Comparison of ENCODE assay signal across 17 cellular contexts in the genomic region with DNA sequence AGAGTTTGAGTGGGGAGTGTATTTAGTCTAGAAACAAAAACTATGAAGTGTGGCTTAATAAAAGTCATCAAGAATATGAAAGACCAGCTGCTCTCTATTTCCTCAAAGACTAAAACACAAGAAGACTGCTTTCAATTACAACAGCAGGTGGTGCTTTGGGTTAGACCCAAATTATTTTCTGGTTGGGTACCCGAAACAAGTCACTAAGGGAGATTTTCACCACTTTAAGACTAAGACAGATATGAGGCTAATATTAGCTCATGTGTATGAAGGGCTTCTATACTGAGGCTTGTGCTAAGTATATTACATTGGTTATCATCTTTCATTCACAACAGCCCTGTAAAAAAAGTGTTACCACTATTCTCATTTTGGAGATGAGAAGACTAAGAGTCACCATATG. TPM values are rescaled to one million over a fixed set of nuclear protein-coding genes. Genes with fewer than 3 reads are reported as not detected.
DNase-seq lines count a peak whose midpoint lies in the region; ATAC-seq and TF ChIP-seq lines count a peak whose summit lies in the region.
"Had no signal": no experiment of that assay in that cellular context is flagged by ENCODE, and none has a peak within 500 bp of the region (broad histone marks: within the 10 kb centered on the region; RNA-seq: fewer than 3 reads in every experiment).

No MANE protein-coding gene starts in this region.

- no peak overlapping the region for H3K27ac Mint-ChIP-seq in CD4-positive, alpha-beta T cell
- H3K27ac Mint-ChIP-seq in activated T-helper 2 cell treated with anti-CD3 and anti-CD28 coated beads, Interferon-gamma antibody, Interleukin-2, Interleukin-4, amounts not matched to agents 10 μg/mL and 5 μg/mL and 100 μg/mL, durations not matched to agents 14 hours and 24 hours and 36 hours, result no peak overlapping the region
- H3K27ac Mint-ChIP-seq: naive thymus-derived CD8-positive, alpha-beta T cell; T-cell had no signal

- intact Hi-C loops in CD4-positive, alpha-beta T cell (cut with DNase I, micrococcal nuclease), result no loop called here
- intact Hi-C loops in activated T-helper 2 cell treated with anti-CD3 and anti-CD28 coated beads, Interferon-gamma antibody, Interleukin-2, Interleukin-4, amounts not matched to agents 10 μg/mL and 5 μg/mL and 100 μg/mL, durations not matched to agents 14 hours and 24 hours and 36 hours (cut with micrococcal nuclease), result no loop called here

- H3K9me3 ChIP-seq in CD4-positive, alpha-beta T cell (ENCODE audit: control insufficient read depth, low read length), result no peaks in the 10 kb centered on the region
- H3K9me3 ChIP-seq: psoas muscle had no signal

- H3K9me3 Mint-ChIP-seq in CD4-positive, alpha-beta T cell, result no peaks in the 10 kb centered on the region
- no peaks in the 10 kb centered on the region for H3K9me3 Mint-ChIP-seq in activated T-helper 2 cell treated with anti-CD3 and anti-CD28 coated beads, Interferon-gamma antibody, Interleukin-2, Interleukin-4, amounts not matched to agents 10 μg/mL and 5 μg/mL and 100 μg/mL, durations not matched to agents 14 hours and 24 hours and 36 hours
- H3K9me3 Mint-ChIP-seq: T-cell had no signal

- CTCF ChIA-PET in CD4-positive, alpha-beta T cell (lab: Charles Lee), result no interaction called here

- H3K4me3 Mint-ChIP-seq in CD4-positive, alpha-beta T cell, result no peak overlapping the region
- no peak overlapping the region for H3K4me3 Mint-ChIP-seq in activated T-helper 2 cell treated with anti-CD3 and anti-CD28 coated beads, Interferon-gamma antibody, Interleukin-2, Interleukin-4, amounts not matched to agents 10 μg/mL and 5 μg/mL and 100 μg/mL, durations not matched to agents 14 hours and 24 hours and 36 hours (ENCODE audit: low read depth)
- H3K4me3 Mint-ChIP-seq: naive thymus-derived CD8-positive, alpha-beta T cell; T-cell had no signal

- no peaks in the 10 kb centered on the region for H3K36me3 Mint-ChIP-seq in CD4-positive, alpha-beta T cell (ENCODE audit: low read depth)
- H3K36me3 Mint-ChIP-seq in activated T-helper 2 cell treated with anti-CD3 and anti-CD28 coated beads, Interferon-gamma antibody, Interleukin-2, Interleukin-4, amounts not matched to agents 10 μg/mL and 5 μg/mL and 100 μg/mL, durations not matched to agents 14 hours and 24 hours and 36 hours (ENCODE audit: low read depth), result no peaks in the 10 kb centered on the region
- H3K36me3 Mint-ChIP-seq: naive thymus-derived CD8-positive, alpha-beta T cell; T-cell had no signal

- POLR2A ChIA-PET in CD4-positive, alpha-beta T cell (lab: Charles Lee), result no interaction called here

- H3K4me1 Mint-ChIP-seq in CD4-positive, alpha-beta T cell (ENCODE audit: low read depth), result no peaks in the 10 kb centered on the region
- no peaks in the 10 kb centered on the region for H3K4me1 Mint-ChIP-seq in activated T-helper 2 cell treated with anti-CD3 and anti-CD28 coated beads, Interferon-gamma antibody, Interleukin-2, Interleukin-4, amounts not matched to agents 10 μg/mL and 5 μg/mL and 100 μg/mL, durations not matched to agents 14 hours and 24 hours and 36 hours (ENCODE audit: low read depth)
- H3K4me1 Mint-ChIP-seq: naive thymus-derived CD8-positive, alpha-beta T cell; T-cell had no signal

- peaks cover 8% of the 10 kb centered on the region for H3K27me3 Mint-ChIP-seq in CD4-positive, alpha-beta T cell
- peaks cover 4% of the 10 kb centered on the region for H3K27me3 Mint-ChIP-seq in activated T-helper 2 cell treated with anti-CD3 and anti-CD28 coated beads, Interferon-gamma antibody, Interleukin-2, Interleukin-4, amounts not matched to agents 10 μg/mL and 5 μg/mL and 100 μg/mL, durations not matched to agents 14 hours and 24 hours and 36 hours (ENCODE audit: low read depth)

- no peak overlapping the region for H3K27ac ChIP-seq in CD4-positive, alpha-beta T cell (ENCODE audit: low read depth, low read length)
- H3K27ac ChIP-seq: foreskin keratinocyte, psoas muscle, WERI-Rb-1 had no signal

- H3K27me3 ChIP-seq in CD4-positive, alpha-beta T cell (ENCODE audit: control insufficient read depth, insufficient read depth, low read length), result no peaks in the 10 kb centered on the region
- H3K27me3 ChIP-seq: foreskin keratinocyte had no signal

- ATAC-seq in GM18867 (IDR thresholded peaks at IDR 0.05; ENCODE audit: unreplicated experiment) (peak; percentile 97), GM21360 (IDR thresholded peaks at IDR 0.05; ENCODE audit: unreplicated experiment) (peak; percentile 62), HG03159 (IDR thresholded peaks at IDR 0.05; ENCODE audit: unreplicated experiment) (peak; percentile 60), HG03571 (IDR thresholded peaks at IDR 0.05; ENCODE audit: unreplicated experiment) (no peak)
- no peak for ATAC-seq in CD4-positive, alpha-beta T cell (ENCODE audit: poor library complexity)
- ATAC-seq: foreskin keratinocyte; naive thymus-derived CD8-positive, alpha-beta T cell; psoas muscle; T-cell had no signal

- DNase-seq in inferior parietal cortex (ENCODE audit: extremely low spot score), result peak; percentile 10
- DNase-seq in SW 1271 (lab: John Stamatoyannopoulos, UW), result no peak
- DNase-seq in CD4-positive, alpha-beta T cell, result no peak
- DNase-seq in activated T-helper 2 cell treated with anti-CD3 and anti-CD28 coated beads, Interferon-gamma antibody, Interleukin-2, Interleukin-4, amounts not matched to agents 10 μg/mL and 5 μg/mL and 100 μg/mL, durations not matched to agents 14 hours and 24 hours and 36 hours (ENCODE audit: low spot score), result no peak
- DNase-seq: activated effector memory CD4-positive, alpha-beta T cell treated with Interleukin-2 at 50 U/mL for 16 hours; AML-193; foreskin keratinocyte; naive thymus-derived CD8-positive, alpha-beta T cell; NCI-H2081 treated with DMSO at 0.1 percent for 48 hours; NK-92 treated with Interleukin-12 subunit alpha and Interleukin-12 subunit beta, amount 100 ng/mL, for 24 hours; psoas muscle; T-cell; WERI-Rb-1 had no signal

- TF ChIP-seq CTCF in CD4-positive, alpha-beta T cell (IDR thresholded peaks at IDR 0.05), result no peak

RNA-seq across cellular contexts. Expression of gene COL8A1, which starts 43.1 kb away (rescaled TPM):
- not detected for total RNA-seq in CD4-positive, alpha-beta T cell
- total RNA-seq in activated T-helper 2 cell treated with anti-CD3 and anti-CD28 coated beads, Interferon-gamma antibody, Interleukin-2, Interleukin-4, amounts not matched to agents 10 μg/mL and 5 μg/mL and 100 μg/mL, durations not matched to agents 14 hours and 24 hours and 36 hours, result not detected in 2 replicates

Comparison
In these comparisons a context has a peak if more than half of its experiments do, and no peak if none do; other contexts are left out.
1. ATAC-seq: peak in GM18867 (single experiment), GM21360 (single experiment) and HG03159 (single experiment); none in CD4-positive, alpha-beta T cell (single experiment) and HG03571 (single experiment).